8 cellular contexts compared by ENCODE assay signal in genomic region chr6:34249469-34250370, GRCh38. TPM values are rescaled to one million over a fixed set of nuclear protein-coding genes. Genes with fewer than 3 reads are reported as not detected.
A peak's percentile ranks its signal among the peaks of the same experiment; 100 is the strongest.
DNase-seq lines count a peak whose midpoint lies in the region; ATAC-seq, FAIRE-seq and TF ChIP-seq lines count a peak whose summit lies in the region.

No MANE protein-coding gene starts in this region.

- peak overlapping the region; percentile 69 for H3K4ac ChIP-seq in H1 (replicated peaks; ENCODE audit: insufficient read length, low read depth, low read length)

- peak overlapping the region; percentile 78 for H2BK120ac ChIP-seq in H1 (replicated peaks; ENCODE audit: low read depth, low read length)

- H3K27ac Mint-ChIP-seq in CD8-positive, alpha-beta memory T cell, result peak overlapping the region; percentile 95 to 99 (median 96)
- H3K27ac Mint-ChIP-seq in naive thymus-derived CD8-positive, alpha-beta T cell, result peak overlapping the region; percentile 87 to 98 (median 95)

- peaks cover 20% of the 10 kb centered on the region for H3K4me1 ChIP-seq in CD8-positive, alpha-beta memory T cell (ENCODE audit: insufficient read depth, low read length)
- peaks cover 0 to 9% (median 6%) of the 10 kb centered on the region in 4 experiments; a peak in 5 of 7 replicates for H3K4me1 ChIP-seq in H1 (replicated peaks in 1 of 4; ENCODE audit: control insufficient read depth in 3 of 4, insufficient read depth in 4 of 4, low read length in 3 of 4)

- H3K4me3 Mint-ChIP-seq in CD8-positive, alpha-beta memory T cell, result peak overlapping the region; percentile 91 to 99 (median 92)
- H3K4me3 Mint-ChIP-seq in naive thymus-derived CD8-positive, alpha-beta T cell, result peak overlapping the region; percentile 87 to 97 (median 95)

- H3K23me2 ChIP-seq in H1 (ENCODE audit: low read depth, low read length), result peaks cover 7% of the 10 kb centered on the region

- FAIRE-seq in H1 (lab: Jason Lieb, UNC), result no peak

- no peaks in the 10 kb centered on the region for H3K9me3 ChIP-seq in CD8-positive, alpha-beta memory T cell (ENCODE audit: low read length)
- H3K9me3 ChIP-seq in MG63 (no peaks in the 10 kb centered on the region), H1 (ENCODE audit: insufficient read depth in 2 of 2, low read depth in 1 of 2, low read length in 1 of 2) (no peaks in the 10 kb centered on the region)

- peak overlapping the region; percentile 1 to 70 for H3K4me2 ChIP-seq in H1 (ENCODE audit: insufficient read depth in 1 of 2, low read depth in 2 of 2, low read length in 2 of 2)

- no peak for TF ChIP-seq RAD21 in H1 (IDR thresholded peaks at IDR 0.05 in 1 of 2, conservative IDR thresholded peaks at IDR 0.05 in 1 of 2; ENCODE audit: low read depth in 2 of 2, low read length in 2 of 2)

- H3K27me3 Mint-ChIP-seq in CD8-positive, alpha-beta memory T cell, result peaks cover 0 to 1% of the 10 kb centered on the region in 2 donors
- no peaks in the 10 kb centered on the region for H3K27me3 Mint-ChIP-seq in naive thymus-derived CD8-positive, alpha-beta T cell

- peak overlapping the region; percentile 61; the same call in 1 of the 2 replicates for H2BK15ac ChIP-seq in H1 (ENCODE audit: low read length)

- H3K36me3 ChIP-seq in CD8-positive, alpha-beta memory T cell (ENCODE audit: insufficient read depth, low read length), result no peaks in the 10 kb centered on the region
- no peaks in the 10 kb centered on the region for H3K36me3 ChIP-seq in MG63
- H3K36me3 ChIP-seq in H1 (ENCODE audit: control insufficient read depth in 2 of 4, insufficient read depth in 4 of 4, low read length in 3 of 4), result peaks cover 0 to 4% (median under 1%) of the 10 kb centered on the region in 4 experiments; a peak in 3 of 8 replicates

- H2BK20ac ChIP-seq in H1 (ENCODE audit: low read length), result no peak overlapping the region

- peak overlapping the region; percentile 75 for H4K5ac ChIP-seq in H1 (ENCODE audit: insufficient read length, low read depth, low read length)

- no peak for TF ChIP-seq EP300 in H1 (IDR thresholded peaks at IDR 0.05; ENCODE audit: borderline replicate concordance in 1 of 2, low read depth in 2 of 2, low read length in 2 of 2)

- peaks cover 21 to 45% (median 21%) of the 10 kb centered on the region in 3 donors for H3K4me1 Mint-ChIP-seq in CD8-positive, alpha-beta memory T cell
- H3K4me1 Mint-ChIP-seq in naive thymus-derived CD8-positive, alpha-beta T cell, result peaks cover 10 to 47% (median 39%) of the 10 kb centered on the region in 4 donors

- ATAC-seq in GM21526 (IDR thresholded peaks at IDR 0.05; ENCODE audit: low FRiP score, unreplicated experiment), result peak; percentile 30
- ATAC-seq in naive thymus-derived CD8-positive, alpha-beta T cell, result peak; percentile 55 to 56

- H3K9me3 Mint-ChIP-seq in CD8-positive, alpha-beta memory T cell, result no peaks in the 10 kb centered on the region
- H3K9me3 Mint-ChIP-seq in naive thymus-derived CD8-positive, alpha-beta T cell, result no peaks in the 10 kb centered on the region

- CTCF ChIA-PET in CD8-positive, alpha-beta memory T cell (lab: Charles Lee), result interaction anchor here (0.6 to 4.4 kb wide), 32 partner anchors 8 to 359 kb away, joined by 3 to 50 read pairs (median 4); partner anchors contain the start of genes HMGA1, NUDT3 and RPS10
- CTCF ChIA-PET in H1 (lab: Charles Lee; ENCODE audit: partially characterized antibody), result interaction anchor here (0.6 to 5.8 kb wide), 59 partner anchors 9 to 557 kb away, joined by 3 to 62 read pairs (median 4); partner anchors contain the start of genes NUDT3 and RPS10

- H4K8ac ChIP-seq in H1 (ENCODE audit: extremely low read depth, insufficient read depth, low read length), result peak overlapping the region; percentile 80; the same call in 1 of the 2 replicates

- H3K23ac ChIP-seq in H1 (ENCODE audit: insufficient read length), result no peak overlapping the region

- peaks cover 0 to 18% (median 2%) of the 10 kb centered on the region in 3 donors for H3K36me3 Mint-ChIP-seq in CD8-positive, alpha-beta memory T cell
- H3K36me3 Mint-ChIP-seq in naive thymus-derived CD8-positive, alpha-beta T cell, result peaks cover 0 to 13% (median 0%) of the 10 kb centered on the region in 3 donors

- H3K18ac ChIP-seq in H1 (ENCODE audit: extremely low read depth, low read length), result peak overlapping the region; percentile 93

- H2BK12ac ChIP-seq in H1 (ENCODE audit: low read depth, low read length), result no peak overlapping the region

- H2AK5ac ChIP-seq in H1 (ENCODE audit: low read depth, low read length), result no peak overlapping the region

- no peaks in the 10 kb centered on the region for H3K27me3 ChIP-seq in CD8-positive, alpha-beta memory T cell (ENCODE audit: insufficient read depth, low read length, poor library complexity, severe bottlenecking)
- H3K27me3 ChIP-seq in MG63 (no peaks in the 10 kb centered on the region), H1 (replicated peaks in 1 of 4; ENCODE audit: control insufficient read depth in 3 of 4, extremely low read depth in 1 of 4, insufficient read depth in 3 of 4, low read length in 3 of 4) (no peaks in the 10 kb centered on the region; a peak in 2 of 7 replicates)

- no peaks in the 10 kb centered on the region for H3K79me1 ChIP-seq in H1 (ENCODE audit: low read depth, low read length)

- POLR2A ChIA-PET in CD8-positive, alpha-beta memory T cell (lab: Charles Lee), result interaction anchor here (0.5 to 4.5 kb wide), 6 partner anchors 13 to 165 kb away, joined by 3 to 40 read pairs (median 4); partner anchors contain the start of gene HMGA1
- POLR2A ChIA-PET in H1 (lab: Charles Lee; ENCODE audit: partially characterized antibody), result interaction anchor here (0.6 to 11.0 kb wide), 19 partner anchors 10 to 495 kb away, joined by 3 to 212 read pairs (median 5); partner anchors contain the start of genes HMGA1, NUDT3 and RPS10
- POLR2A ChIA-PET in naive thymus-derived CD8-positive, alpha-beta T cell (lab: Charles Lee), result interaction anchor here (0.6 to 5.1 kb wide), 14 partner anchors 12 to 541 kb away, joined by 3 to 72 read pairs (median 6); partner anchors contain the start of genes HMGA1, NUDT3 and RPS10

- TF ChIP-seq POLR2A in H1 (IDR thresholded peaks at IDR 0.05; ENCODE audit: control extremely low read depth in 1 of 2, low read depth in 2 of 2, low read length in 2 of 2) (no peak), erythroblast (IDR thresholded peaks at IDR 0.05; ENCODE audit: low read length) (no peak)

- peaks cover 12 to 19% of the 10 kb centered on the region in 2 experiments for H4K20me1 ChIP-seq in H1 (replicated peaks in 1 of 2; ENCODE audit: control insufficient read depth in 1 of 2, insufficient read depth in 2 of 2, low read length in 2 of 2)

- 60% methylated on average over 20 of the region's 20 CpGs; no CpG with 5 or more reads in 1 of the 2 experiments for WGBS in H1 (ENCODE audit: extremely low coverage in 1 of 2, insufficient coverage in 1 of 2, insufficient read length in 1 of 2, insufficient replicate concordance in 2 of 2, low coverage in 1 of 2, low lambda C conversion rate in 2 of 2, missing lambda C conversion rate in 1 of 2), 2 experiments

- no peak for DNase-seq in CD8-positive, alpha-beta memory T cell
- no peak for DNase-seq in MG63
- DNase-seq in H1 (ENCODE audit: low read depth in 1 of 2, low spot score in 2 of 2), result no peak
- no peak for DNase-seq in naive thymus-derived CD8-positive, alpha-beta T cell
- no peak for DNase-seq in ecto neural progenitor cell (ENCODE audit: low spot score)
- DNase-seq in Ammon's horn (ENCODE audit: low spot score), result no peak
- DNase-seq in erythroblast (lab: John Stamatoyannopoulos, UW), result no peak

- H3K9ac ChIP-seq in H1 (replicated peaks in 1 of 4; ENCODE audit: extremely low read depth in 1 of 4, low read depth in 3 of 4, low read length in 3 of 4), result peak overlapping the region in 3 of 4 experiments; percentile 28 to 73 (median 38); a peak in 2 of 7 replicates

- peak overlapping the region; percentile 95 for H3K4me3 ChIP-seq in CD8-positive, alpha-beta memory T cell (ENCODE audit: low read length)
- peak overlapping the region; percentile 72 for H3K4me3 ChIP-seq in MG63
- H3K4me3 ChIP-seq in H1 (ENCODE audit: extremely low read depth in 1 of 4, insufficient read depth in 2 of 4, low read depth in 3 of 4, low read length in 4 of 4), result peak overlapping the region; percentile 44 to 73 (median 63)

- peak overlapping the region; percentile 89 for H3K27ac ChIP-seq in CD8-positive, alpha-beta memory T cell (ENCODE audit: low read depth, low read length)
- H3K27ac ChIP-seq in H1 (ENCODE audit: low read depth, low read length), result no peak overlapping the region

- peak overlapping the region; percentile 19; the same call in 1 of the 2 replicates for H2AFZ ChIP-seq in H1 (ENCODE audit: low read length)

- no peak overlapping the region; the same call in 1 of the 2 replicates for H2BK5ac ChIP-seq in H1 (ENCODE audit: low read depth, low read length)

- H3K56ac ChIP-seq in H1 (replicated peaks; ENCODE audit: insufficient read length, low read depth, low read length), result peak overlapping the region; percentile 64

- peak overlapping the region; percentile 93 for H4K91ac ChIP-seq in H1 (replicated peaks; ENCODE audit: insufficient read length, low read length)

- H3K14ac ChIP-seq in H1 (ENCODE audit: insufficient read length), result no peak overlapping the region

- H3K79me2 ChIP-seq in H1 (ENCODE audit: control insufficient read depth in 1 of 2, insufficient read depth in 2 of 2, low read length in 2 of 2), result no peaks in the 10 kb centered on the region

- TF ChIP-seq CTCF in H1 (IDR thresholded peaks at IDR 0.05; ENCODE audit: control extremely low read depth in 1 of 3, insufficient read depth in 1 of 3, low read depth in 1 of 3, low read length in 3 of 3), result no peak

RNA-seq across cellular contexts. Expression of gene SMIM29, which starts 0.9 kb away (rescaled TPM):
- 10 to 100 TPM; 23.0 to 26.0 TPM for total RNA-seq in CD8-positive, alpha-beta memory T cell
- 62.5 TPM for polyA plus RNA-seq in CD8-positive, alpha-beta memory T cell
- 2.4 and 12.0 TPM in 2 replicates for total RNA-seq in MG63 (2014; rRNA removed; shearing (Covaris generic); ENCODE audit: low replicate concordance)
- total RNA-seq in H1 (2021; fragmentation: NEBNext Ultra II Directional; extraction: Animal tissue kit (Norgen Biotek cat#: 25700)), result 7.0 and 7.5 TPM in 2 replicates
- polyA plus RNA-seq in H1 (2011; rRNA removed), result 22.4 and 34.7 TPM in 2 replicates
- 15.6 TPM for polyA plus RNA-seq in H1 (2011; cell fraction: cytosol; rRNA removed)
- polyA plus RNA-seq in H1 (2011; cell fraction: nucleus; rRNA removed), result 15.2 TPM
- 6.4 to 10.4 TPM (median 8.7 TPM) in 4 replicates for polyA plus RNA-seq in H1 (2012, experiment 1 of 2)
- 8.8 TPM for polyA plus RNA-seq in H1 (2012, experiment 2 of 2)
- polyA plus RNA-seq in H1 (2013, experiment 1 of 2), result 6.6 TPM
- polyA plus RNA-seq in H1 (2013, experiment 2 of 2), result 6.5 TPM
- polyA minus RNA-seq in H1 (2011; rRNA and poly(A)+ RNA removed), result 3.6 and 6.5 TPM in 2 replicates
- polyA minus RNA-seq in H1 (2011; cell fraction: cytosol; rRNA and poly(A)+ RNA removed), result 6.1 TPM
- 11.5 TPM for polyA minus RNA-seq in H1 (2011; cell fraction: nucleus; rRNA and poly(A)+ RNA removed)
- total RNA-seq in naive thymus-derived CD8-positive, alpha-beta T cell, result 10 to 100 TPM; 21.0 to 21.7 TPM
- polyA plus RNA-seq in naive thymus-derived CD8-positive, alpha-beta T cell, result 10 to 100 TPM; 37.6 to 45.4 (median 45.0) TPM

RNA-seq across cellular contexts. Expression of gene HMGA1, which starts 13.0 kb away (rescaled TPM):
- total RNA-seq in CD8-positive, alpha-beta memory T cell, result 100 to 1,000 TPM; 490 to 506 TPM
- 33.1 TPM for polyA plus RNA-seq in CD8-positive, alpha-beta memory T cell
- total RNA-seq in MG63 (2014; rRNA removed; shearing (Covaris generic); ENCODE audit: low replicate concordance), result 65.7 and 74.6 TPM in 2 replicates
- 2,636 and 2,728 TPM in 2 replicates for total RNA-seq in H1 (2021; fragmentation: NEBNext Ultra II Directional; extraction: Animal tissue kit (Norgen Biotek cat#: 25700))
- 1,557 and 2,732 TPM in 2 replicates for polyA plus RNA-seq in H1 (2011; rRNA removed)
- 964 TPM for polyA plus RNA-seq in H1 (2011; cell fraction: cytosol; rRNA removed)
- 1,246 TPM for polyA plus RNA-seq in H1 (2011; cell fraction: nucleus; rRNA removed)
- 1,617 to 2,329 TPM (median 2,130 TPM) in 4 replicates for polyA plus RNA-seq in H1 (2012, experiment 1 of 2)
- 2,251 TPM for polyA plus RNA-seq in H1 (2012, experiment 2 of 2)
- polyA plus RNA-seq in H1 (2013, experiment 1 of 2), result 2,575 TPM
- 2,634 TPM for polyA plus RNA-seq in H1 (2013, experiment 2 of 2)
- polyA minus RNA-seq in H1 (2011; rRNA and poly(A)+ RNA removed), result 338 and 485 TPM in 2 replicates
- 832 TPM for polyA minus RNA-seq in H1 (2011; cell fraction: cytosol; rRNA and poly(A)+ RNA removed)
- 540 TPM for polyA minus RNA-seq in H1 (2011; cell fraction: nucleus; rRNA and poly(A)+ RNA removed)
- 10 to 100 TPM; 75.3 to 80.3 TPM for total RNA-seq in naive thymus-derived CD8-positive, alpha-beta T cell
- 10 to 100 TPM; 28.0 to 40.9 (median 38.1) TPM for polyA plus RNA-seq in naive thymus-derived CD8-positive, alpha-beta T cell
